In the genomic region with DNA sequence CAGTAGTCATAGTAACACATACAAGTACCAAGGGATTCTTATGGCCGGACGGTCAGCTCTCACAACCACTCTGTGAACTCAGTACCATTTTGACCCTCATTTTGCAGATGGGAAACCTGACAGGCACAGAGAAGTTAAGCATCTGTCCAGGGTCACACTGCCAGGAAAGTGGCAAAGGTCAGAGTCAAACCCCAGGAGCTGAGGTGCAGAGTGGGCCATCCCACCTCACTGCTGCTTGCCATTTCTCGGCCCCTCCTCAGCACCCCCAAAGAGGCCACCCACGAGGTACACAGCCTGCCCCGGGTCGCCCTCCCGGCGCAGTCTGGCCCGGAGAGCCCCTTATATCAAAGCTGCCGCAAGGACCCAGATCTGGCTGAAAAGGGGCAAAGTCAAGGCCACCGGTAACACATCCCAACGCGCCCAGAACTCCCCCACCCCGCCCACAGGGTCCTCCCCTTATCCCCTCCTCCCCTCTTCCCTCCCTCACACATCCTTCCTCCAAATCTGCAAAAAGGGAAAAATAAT, we compare ENCODE assay signal across 8 cellular contexts. TPM values are rescaled to one million over a fixed set of nuclear protein-coding genes. Genes with fewer than 3 reads are reported as not detected.
DNase-seq lines count a peak whose midpoint lies in the region; ATAC-seq and TF ChIP-seq lines count a peak whose summit lies in the region.

No MANE protein-coding gene starts in this region.

- H3K27ac Mint-ChIP-seq in effector memory CD8-positive, alpha-beta T cell = peak overlapping the region; percentile 83 to 90
- no peak overlapping the region for H3K27ac Mint-ChIP-seq in neural crest cell (ENCODE audit: unreplicated experiment)

- H3K27me3 ChIP-seq in BLaER1 treated with 17β-estradiol and CSF1 and Interleukin-3, amounts not matched to agents 10 nM and 100 nM = 0 out of 22 replicates have a peak, but pooled peaks cover 0 to 9% (median 0%) of the 10 kb centered on the region in 11 experiments
- H3K27me3 ChIP-seq in MM.1S (replicated peaks; ENCODE audit: insufficient read depth, low read length) = no peaks in the 10 kb centered on the region

- H3K36me3 Mint-ChIP-seq in effector memory CD8-positive, alpha-beta T cell (ENCODE audit: insufficient read depth) = peaks cover 14% of the 10 kb centered on the region
- no peaks in the 10 kb centered on the region for H3K36me3 Mint-ChIP-seq in neural crest cell (ENCODE audit: low read depth)

- no peak for ATAC-seq in effector memory CD8-positive, alpha-beta T cell (replicated peaks)

- no peaks in the 10 kb centered on the region for H3K27me3 Mint-ChIP-seq in effector memory CD8-positive, alpha-beta T cell
- H3K27me3 Mint-ChIP-seq in neural crest cell (ENCODE audit: low read depth) = peaks cover 7% of the 10 kb centered on the region

- H4K20me1 ChIP-seq in BLaER1 treated with 17β-estradiol and CSF1 and Interleukin-3, amounts not matched to agents 10 nM and 100 nM = peaks cover 55 to 61% (median 59%) of the 10 kb centered on the region in 11 experiments
- H4K20me1 ChIP-seq in MM.1S (ENCODE audit: insufficient read depth, low read length) = peaks cover 6% of the 10 kb centered on the region; the same call in 1 of the 2 replicates

- peak overlapping the region; percentile 93 to 98 (median 96) for H3K9ac ChIP-seq in BLaER1 treated with 17β-estradiol and CSF1 and Interleukin-3, amounts not matched to agents 10 nM and 100 nM
- H3K9ac ChIP-seq in MM.1S (ENCODE audit: low read length) = peak overlapping the region; percentile 78; the same call in 1 of the 2 replicates

- H3K9me2 ChIP-seq in MM.1S (replicated peaks; ENCODE audit: insufficient read depth, low read length) = no peaks in the 10 kb centered on the region

- no peak overlapping the region for H2AFZ ChIP-seq in MM.1S (ENCODE audit: low read length)

- H3K4me3 Mint-ChIP-seq in effector memory CD8-positive, alpha-beta T cell = peak overlapping the region; percentile 88 to 89
- peak overlapping the region; percentile 89 for H3K4me3 Mint-ChIP-seq in neural crest cell

- H3K9me3 ChIP-seq in BLaER1 treated with 17β-estradiol and CSF1 and Interleukin-3, amounts not matched to agents 10 nM and 100 nM (replicated peaks in 1 of 11) = no peaks in the 10 kb centered on the region
- H3K9me3 ChIP-seq in MM.1S (replicated peaks; ENCODE audit: insufficient read depth, low read length) = no peaks in the 10 kb centered on the region

- peak overlapping the region in 6 of 11 experiments; percentile 93 to 97 (median 96); a peak in 8 of 22 replicates for H3K27ac ChIP-seq in BLaER1 treated with 17β-estradiol and CSF1 and Interleukin-3, amounts not matched to agents 10 nM and 100 nM
- no peak overlapping the region for H3K27ac ChIP-seq in MM.1S (ENCODE audit: low read length)

- H3K9me3 Mint-ChIP-seq in effector memory CD8-positive, alpha-beta T cell = no peaks in the 10 kb centered on the region
- no peaks in the 10 kb centered on the region for H3K9me3 Mint-ChIP-seq in neural crest cell

- H3K4me3 ChIP-seq in BLaER1 treated with 17β-estradiol and CSF1 and Interleukin-3, amounts not matched to agents 10 nM and 100 nM = peak overlapping the region; percentile 84 to 98 (median 94)
- peak overlapping the region; percentile 77 for H3K4me3 ChIP-seq in MM.1S (ENCODE audit: low read length)

- TF ChIP-seq CTCF in MM.1S (IDR thresholded peaks at IDR 0.05; ENCODE audit: low read length) = no peak
- no peak for TF ChIP-seq CTCF in neural crest cell (conservative IDR thresholded peaks at IDR 0.05)

- peaks cover 62% of the 10 kb centered on the region for H3K79me2 ChIP-seq in MM.1S (ENCODE audit: low read length)

- DNase-seq in MM.1S (no peak), neural crest cell (ENCODE audit: low read depth, low spot score) (no peak), NOMO-1 treated with DMSO at 0.1 percent for 48 hours (lab: John Stamatoyannopoulos, UW; ENCODE audit: unreplicated experiment) (no peak), SIG-M5 (lab: John Stamatoyannopoulos, UW) (no peak), DMS 273 treated with DMSO at 0.1 percent for 48 hours (lab: John Stamatoyannopoulos, UW) (no peak)
- no peak for DNase-seq in effector memory CD8-positive, alpha-beta T cell
- DNase-seq in activated CD4-positive, CD25-positive, alpha-beta regulatory T cell (lab: John Stamatoyannopoulos, UW) = no peak

- H3K4me1 Mint-ChIP-seq in effector memory CD8-positive, alpha-beta T cell (ENCODE audit: low read depth in 2 of 2) = peaks cover 27 to 29% of the 10 kb centered on the region in 2 donors
- H3K4me1 Mint-ChIP-seq in neural crest cell = peaks cover 50% of the 10 kb centered on the region

- peak overlapping the region; percentile 88 to 100 (median 96) for H3K4me2 ChIP-seq in BLaER1 treated with 17β-estradiol and CSF1 and Interleukin-3, amounts not matched to agents 10 nM and 100 nM
- peak overlapping the region; percentile 65 for H3K4me2 ChIP-seq in MM.1S (ENCODE audit: low read depth, low read length)

- H3K4me1 ChIP-seq in BLaER1 treated with 17β-estradiol and CSF1 and Interleukin-3, amounts not matched to agents 10 nM and 100 nM = peaks cover 62 to 78% (median 72%) of the 10 kb centered on the region in 10 experiments
- peaks cover 7% of the 10 kb centered on the region for H3K4me1 ChIP-seq in MM.1S (ENCODE audit: low read length)

- H3K36me3 ChIP-seq in BLaER1 treated with 17β-estradiol and CSF1 and Interleukin-3, amounts not matched to agents 10 nM and 100 nM = peaks cover 0 to 13% (median 5%) of the 10 kb centered on the region in 11 experiments; a peak in 8 of 22 replicates
- H3K36me3 ChIP-seq in MM.1S (replicated peaks; ENCODE audit: insufficient read depth, low read length) = no peaks in the 10 kb centered on the region

- peaks cover 4% of the 10 kb centered on the region; the same call in 1 of the 2 replicates for H3F3A ChIP-seq in MM.1S (ENCODE audit: insufficient read depth, low read length)

RNA-seq across cellular contexts. Expression of a gene that starts 1.7 kb away (rescaled TPM):
- 143 and 144 TPM in 2 replicates for total RNA-seq in neural crest cell
